3 cellular contexts compared by ENCODE assay signal in the genomic region with DNA sequence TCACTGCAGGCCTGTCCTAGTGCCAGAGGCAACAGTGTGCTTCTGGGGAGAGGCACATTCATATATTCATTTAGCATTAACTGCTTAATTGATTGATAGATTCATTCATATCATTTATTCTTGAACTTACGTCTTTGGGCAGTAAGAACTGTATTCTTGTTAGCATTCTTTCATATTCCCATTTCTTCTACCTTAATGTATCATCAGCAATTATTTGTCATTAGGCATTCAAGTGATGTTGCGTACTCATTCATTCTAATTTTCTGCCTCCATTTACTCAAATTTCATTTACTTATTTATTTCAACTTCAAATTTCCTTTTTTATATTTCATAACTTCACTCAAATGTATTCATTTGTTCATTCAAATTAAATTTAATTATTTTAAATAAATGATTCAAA.
A peak's percentile ranks its signal among the peaks of the same experiment; 100 is the strongest.
TF ChIP-seq lines count a peak whose summit lies in the region.

No MANE protein-coding gene starts in this region.

TF ChIP-seq in HepG2, 621 proteins besides CTCF, POLR2A, EP300 and RAD21:
- TF ChIP-seq ZNF484 (CRISPR knock-in tag; IDR thresholded peaks at IDR 0.05; ENCODE audit: borderline replicate concordance, low read depth): no peak
- TF ChIP-seq SOX6 (IDR thresholded peaks at IDR 0.05): no peak
- TF ChIP-seq SOX6 (CRISPR knock-in tag; IDR thresholded peaks at IDR 0.05): no peak
- TF ChIP-seq MAFK (conservative IDR thresholded peaks at IDR 0.05 in 1 of 2, IDR thresholded peaks at IDR 0.05 in 1 of 2; ENCODE audit: low read length in 2 of 2): peak; percentile 22 to 48; a peak in 1 of 4 replicates
- TF ChIP-seq ZNF7 (CRISPR knock-in tag; IDR thresholded peaks at IDR 0.05): no peak
- TF ChIP-seq CCDC6 (CRISPR knock-in tag; IDR thresholded peaks at IDR 0.05): no peak

TF ChIP-seq in A549, 52 proteins besides CTCF, POLR2A, EP300 and RAD21:
- TF ChIP-seq ELK1 (IDR thresholded peaks at IDR 0.05; ENCODE audit: low read depth, low read length) (no peak), ATOH8 (CRISPR knock-in tag; IDR thresholded peaks at IDR 0.05; ENCODE audit: low read depth) (no peak), HOXB13 (CRISPR knock-in tag; IDR thresholded peaks at IDR 0.05; ENCODE audit: low read depth) (no peak), MAFK (IDR thresholded peaks at IDR 0.05; ENCODE audit: partially characterized antibody) (peak; percentile 35)
TF ChIP-seq in A549: peak in this region for 1.

TF ChIP-seq in K562, 482 proteins besides CTCF, POLR2A, EP300 and RAD21:
- TF ChIP-seq MAFF (IDR thresholded peaks at IDR 0.05; ENCODE audit: low read length) (0 out of 2 replicates have a peak, but pooled peaks have one; percentile 10), NR2F6 (CRISPR knock-in tag; IDR thresholded peaks at IDR 0.05) (no peak), HDAC3 (IDR thresholded peaks at IDR 0.05; ENCODE audit: borderline replicate concordance, partially characterized antibody) (no peak), MEF2A (IDR thresholded peaks at IDR 0.05; ENCODE audit: control insufficient read depth, low read depth, low read length) (no peak), C11orf30 (IDR thresholded peaks at IDR 0.05; ENCODE audit: low read depth) (peak; percentile 51; the same call in 1 of the 2 replicates), FOXK2 (conservative IDR thresholded peaks at IDR 0.05 in 1 of 2, IDR thresholded peaks at IDR 0.05 in 1 of 2; ENCODE audit: low read depth in 2 of 2) (no peak), ZNF316 (IDR thresholded peaks at IDR 0.05) (peak; percentile 82), ELK1 (CRISPR knock-in tag; IDR thresholded peaks at IDR 0.05) (no peak)
TF ChIP-seq in K562: peak in this region for 3.
